In the genomic region with DNA sequence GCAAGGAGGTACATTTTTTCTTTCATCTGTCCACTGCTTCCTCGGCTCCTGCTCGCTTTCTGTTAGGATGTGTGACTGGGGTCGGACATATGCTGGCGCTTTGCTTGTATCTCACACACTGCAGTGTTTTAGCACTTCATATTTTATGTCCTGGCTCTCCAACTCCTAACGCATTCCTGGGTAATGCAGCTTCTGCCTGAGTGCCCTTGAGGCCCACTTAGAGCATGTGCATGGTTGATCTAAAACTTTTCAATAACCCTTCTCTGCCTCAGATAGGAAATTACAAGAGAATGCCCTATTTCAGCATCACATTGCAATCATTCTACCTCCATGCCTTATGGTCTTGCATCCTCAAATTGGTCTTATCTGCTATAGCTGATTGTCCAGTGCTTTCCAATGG, we compare ENCODE assay signal across 26 cellular contexts.
"Had no signal": no experiment of that assay in that cellular context is flagged by ENCODE, and none has a peak within 500 bp of the region (broad histone marks: within the 10 kb centered on the region; RNA-seq: fewer than 3 reads in every experiment).

No MANE protein-coding gene starts in this region.

- H3K27me3 ChIP-seq: esophagus muscularis mucosa, pancreas, suprapubic skin, tibial nerve had no signal

- H3K9me3 ChIP-seq: esophagus muscularis mucosa, pancreas, prostate gland, suprapubic skin, tibial nerve had no signal

- H3K36me3 ChIP-seq: esophagus muscularis mucosa, pancreas, prostate gland, suprapubic skin, tibial nerve had no signal

- H3K4me1 ChIP-seq: esophagus muscularis mucosa, prostate gland, suprapubic skin, tibial nerve had no signal

- H3K4me3 ChIP-seq: esophagus muscularis mucosa, pancreas, prostate gland, suprapubic skin, tibial nerve had no signal

- ATAC-seq: activated CD8-positive, alpha-beta T cell treated with anti-CD3 and anti-CD28 coated beads for 36 hours; activated T-cell treated with anti-CD3 and anti-CD28 coated beads, Interleukin-2, amount 50 U/mL, for 4 hours; activated T-helper 17 cell treated with anti-CD3 and anti-CD28 coated beads, Interleukin-2, amount 50 U/mL, for 72 hours; left ventricle myocardium superior; pancreas had no signal

- DNase-seq: activated B cell treated with CpG ODN at 0.5 μM for 24 hours; activated CD4-positive, alpha-beta T cell treated with anti-CD3 and anti-CD28 coated beads, Interleukin-2, amount 50 U/mL, for 1 hour; activated CD8-positive, alpha-beta T cell treated with anti-CD3 and anti-CD28 coated beads for 36 hours; activated gamma-delta T cell treated with Interleukin-2 at 50 U/mL for 16 hours; activated naive CD4-positive, alpha-beta T cell treated with anti-CD3 and anti-CD28 coated beads, Interleukin-2, amount 50 U/mL, for 16 hours; activated T-cell treated with anti-CD3 and anti-CD28 coated beads, Interleukin-2, amount 50 U/mL, for 4 hours; amygdala; dermis blood vessel endothelial cell; effector CD4-positive, alpha-beta T cell; foreskin melanocyte; kidney glomerular epithelial cell; left ventricle myocardium superior; mammary epithelial cell; naive B cell; nephron progenitor cell; nucleus accumbens; pancreas; stimulated activated CD4-positive, alpha-beta T cell treated with anti-CD3 and anti-CD28 coated beads, Interleukin-15, amount 100 ng/mL, for 24 hours; stimulated activated CD4-positive, alpha-beta T cell treated with anti-CD3 and anti-CD28 coated beads, Interleukin-2, amount 100 ng/mL, for 24 hours; stimulated activated naive CD4-positive, alpha-beta T cell; T-helper 1 cell had no signal

- H3K27ac ChIP-seq: esophagus muscularis mucosa, pancreas, prostate gland, suprapubic skin, tibial nerve had no signal
